Comparison of ENCODE assay signal across 8 cellular contexts in the genomic region with DNA sequence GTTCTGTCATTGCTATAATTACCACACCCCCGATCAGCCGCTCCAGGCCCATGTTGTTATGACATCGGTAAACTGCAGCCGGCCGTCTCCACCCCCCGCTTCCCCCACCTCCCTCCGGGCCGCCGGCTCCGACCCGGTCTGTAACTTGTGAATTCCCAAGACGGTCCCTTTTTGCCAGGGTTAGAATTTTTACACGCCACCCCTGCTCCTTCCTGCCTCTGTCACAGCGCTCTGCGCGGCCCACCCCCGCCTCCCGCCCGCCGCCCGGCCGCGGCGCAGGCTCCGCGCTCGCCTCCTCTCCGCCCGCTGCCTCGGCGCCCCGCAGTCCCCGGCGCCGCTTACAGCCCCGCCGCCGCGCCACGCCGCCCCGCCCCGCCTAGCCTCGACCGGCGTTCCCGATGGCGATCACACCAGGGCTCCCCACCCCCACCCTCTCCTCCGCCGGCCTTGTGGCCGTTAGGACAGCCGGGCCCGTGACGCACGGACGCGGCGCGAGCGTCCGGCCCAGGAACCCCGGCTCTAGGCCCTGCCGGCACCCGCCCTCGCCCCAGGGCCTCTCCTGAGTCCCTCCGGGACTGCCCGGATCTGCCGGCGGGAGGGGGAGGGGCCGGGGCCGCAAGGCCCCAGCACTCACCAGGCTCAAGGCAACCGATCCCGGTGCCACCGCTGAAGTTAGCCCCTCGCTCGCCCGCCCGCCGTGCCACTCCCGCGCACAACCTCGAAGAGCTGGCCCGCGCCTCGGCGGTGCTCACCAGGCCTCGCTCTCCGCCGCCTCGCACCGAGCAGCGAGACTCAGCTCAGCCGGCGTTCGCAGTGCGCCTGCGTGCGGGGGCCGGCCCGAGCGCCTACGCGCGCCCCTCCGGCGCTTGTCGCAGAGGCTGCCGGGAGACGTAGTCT. TPM values are rescaled to one million over a fixed set of nuclear protein-coding genes. Genes with fewer than 3 reads are reported as not detected.
DNase-seq lines count a peak whose midpoint lies in the region; ATAC-seq and TF ChIP-seq lines count a peak whose summit lies in the region.

Gene KPNA1 (minus strand): TSS at position 817 of the 897 bp plus-strand sequence. CDS start 18,374 bp downstream, outside the sequence.

- H3K9me3 ChIP-seq in adrenal gland (replicated peaks in 1 of 3) (peaks cover 0 to 6% (median 0%) of the 10 kb centered on the region in 3 donors), heart left ventricle (peaks cover 0 to 10% (median 0%) of the 10 kb centered on the region in 12 donors)

- H3K36me3 ChIP-seq in adrenal gland (replicated peaks in 1 of 2) (no peaks in the 10 kb centered on the region), heart left ventricle (no peaks in the 10 kb centered on the region)

- H3K4me1 Mint-ChIP-seq in type B pancreatic cell (ENCODE audit: unreplicated experiment) = peaks cover 27% of the 10 kb centered on the region

- ATAC-seq in HG02798 (IDR thresholded peaks at IDR 0.05; ENCODE audit: poor library complexity, unreplicated experiment) (peak; percentile 91), heart left ventricle (peak; percentile 88 to 98 (median 96))

- H3K4me3 Mint-ChIP-seq in type B pancreatic cell = peak within 1 kb of the TSS; percentile 95

- intact Hi-C loops in adrenal gland (cut with DNase I) = no loop called here
- intact Hi-C loops in heart left ventricle (cut with DNase I) = loop anchor here in 4 of 10 donors (1.0 to 10.0 kb wide), 5 partner anchors 44 to 98 kb away; partner anchors contain the start of gene WDR5B (in 3 of the 4)
- intact Hi-C loops in posterior cingulate gyrus (cut with DNase I) = loop anchor here (5.0 to 10.0 kb wide), 2 partner anchors 97 to 130 kb away; partner anchors contain the start of genes FAM162A, MIX23 and WDR5B

- H3K27me3 Mint-ChIP-seq in type B pancreatic cell = no peaks in the 10 kb centered on the region

- H3K27ac ChIP-seq in adrenal gland (peak within 1 kb of the TSS; percentile 88 to 100 (median 97)), heart left ventricle (peak within 1 kb of the TSS; percentile 68 to 99 (median 96))

- peak; percentile 96 to 98 for TF ChIP-seq POLR2A in adrenal gland (IDR thresholded peaks at IDR 0.05)
- TF ChIP-seq POLR2A in heart left ventricle (IDR thresholded peaks at IDR 0.05) = peak; percentile 72 to 94

- DNase-seq in GM13976 (ENCODE audit: low spot score) (peak; percentile 96), NCI-H1417 treated with DMSO at 0.1 percent for 48 hours (lab: John Stamatoyannopoulos, UW) (peak; percentile 27), T-helper 1 cell (peak; percentile 76 to 90 (median 76)), adrenal gland (peak; percentile 83 to 92 (median 88)), heart left ventricle (peak; percentile 86 to 94 (median 90)), posterior cingulate gyrus (peak; percentile 81 to 98 (median 86)), type B pancreatic cell (ENCODE audit: extremely low spot score, unreplicated experiment) (peak; percentile 94)

- peaks cover 3% of the 10 kb centered on the region for H3K36me3 Mint-ChIP-seq in type B pancreatic cell

- H3K4me1 ChIP-seq in adrenal gland (replicated peaks in 1 of 2) = peaks cover 10 to 40% of the 10 kb centered on the region in 2 donors
- peaks cover 0 to 44% (median 31%) of the 10 kb centered on the region in 12 donors for H3K4me1 ChIP-seq in heart left ventricle

- 0 to 2% (median 0%) methylated on average over 23 to 109 of the region's 109 CpGs for WGBS in adrenal gland, 4 donors
- WGBS in heart left ventricle, 4 donors = 0 to 1% (median 0%) methylated on average over 68 to 109 of the region's 109 CpGs

- TF ChIP-seq CTCF in GM13976 (IDR thresholded peaks at IDR 0.05; ENCODE audit: borderline replicate concordance, control extremely low read depth, extremely low read depth, insufficient read depth, missing control alignments) (no peak), adrenal gland (IDR thresholded peaks at IDR 0.05) (peak in 1 of 6 experiments; percentile 2), heart left ventricle (IDR thresholded peaks at IDR 0.05) (no peak), type B pancreatic cell (conservative IDR thresholded peaks at IDR 0.05) (no peak)

- in situ Hi-C loops in GM13976 (cut with MboI; ENCODE audit: low sequenced_read_pairs, unreplicated experiment) = no loop called here

- peak within 1 kb of the TSS; percentile 92 for H3K27ac Mint-ChIP-seq in type B pancreatic cell

- H3K27me3 ChIP-seq in adrenal gland = no peaks in the 10 kb centered on the region
- no peaks in the 10 kb centered on the region for H3K27me3 ChIP-seq in heart left ventricle

- H3K9me3 Mint-ChIP-seq in type B pancreatic cell = no peaks in the 10 kb centered on the region

- H3K4me3 ChIP-seq in adrenal gland (peak within 1 kb of the TSS in 3 of 4 donors; percentile 50 to 92 (median 84)), heart left ventricle (peak within 1 kb of the TSS; percentile 55 to 93 (median 86))

RNA-seq across cellular contexts. Expression of gene KPNA1, which starts in this region (rescaled TPM):
- total RNA-seq in adrenal gland (100 to 1,000 TPM in 1 of 8 donors, 10 to 100 TPM in 7; 29.3 to 164 (median 49.7) TPM), heart left ventricle (100 to 1,000 TPM in 3 of 9 donors, 10 to 100 TPM in 6; 34.1 to 127 (median 72.6) TPM), type B pancreatic cell (ENCODE audit: low replicate concordance) (63.9 and 67.7 TPM in 2 replicates)
- polyA plus RNA-seq in adrenal gland (100 to 1,000 TPM in 1 of 3 donors, 10 to 100 TPM in 2; 12.1 to 123 (median 14.7) TPM), heart left ventricle (10 to 100 TPM; 13.5 to 28.1 TPM)

Comparison
In these comparisons a context has a peak if more than half of its experiments do, and no peak if none do; other contexts are left out.
1. Peak in every context shown above with its lines: DNase-seq, ATAC-seq, H3K4me3 ChIP-seq and H3K27ac ChIP-seq.
2. DNase-seq: peak in every context shown above with its lines; median percentile 96 in GM13976; 94 in type B pancreatic cell; 90 in heart left ventricle; 88 in adrenal gland; 86 in posterior cingulate gyrus; 76 in T-helper 1 cell; 27 in NCI-H1417 treated with DMSO at 0.1 percent for 48 hours.